In the genomic region with DNA sequence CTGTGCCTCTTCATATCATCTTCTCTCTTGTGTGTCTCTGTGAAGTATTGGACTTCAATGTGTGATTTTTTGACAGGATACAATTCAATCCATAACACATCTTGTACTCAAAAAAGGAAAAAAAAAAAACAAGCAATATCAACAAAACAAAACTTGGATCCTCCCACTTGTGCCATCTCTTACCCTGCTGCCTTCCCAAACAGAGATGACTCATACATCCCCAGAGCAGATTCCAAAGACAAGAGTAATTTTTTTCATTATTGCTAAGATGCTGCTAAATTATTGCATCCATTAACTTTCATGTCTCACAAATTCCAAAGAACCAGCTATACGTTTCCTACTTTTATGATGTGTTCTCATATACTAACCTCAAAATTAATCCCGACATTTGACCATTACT, we compare ENCODE assay signal across 1 cellular context.
TF ChIP-seq lines count a peak whose summit lies in the region.

No MANE protein-coding gene starts in this region.

TF ChIP-seq in GM23338, 12 proteins besides CTCF, POLR2A, EP300 and RAD21 (continued from another document):
- no peak for TF ChIP-seq ZNF114 (CRISPR knock-in tag; IDR thresholded peaks at IDR 0.05)
- TF ChIP-seq, protein P1, sequence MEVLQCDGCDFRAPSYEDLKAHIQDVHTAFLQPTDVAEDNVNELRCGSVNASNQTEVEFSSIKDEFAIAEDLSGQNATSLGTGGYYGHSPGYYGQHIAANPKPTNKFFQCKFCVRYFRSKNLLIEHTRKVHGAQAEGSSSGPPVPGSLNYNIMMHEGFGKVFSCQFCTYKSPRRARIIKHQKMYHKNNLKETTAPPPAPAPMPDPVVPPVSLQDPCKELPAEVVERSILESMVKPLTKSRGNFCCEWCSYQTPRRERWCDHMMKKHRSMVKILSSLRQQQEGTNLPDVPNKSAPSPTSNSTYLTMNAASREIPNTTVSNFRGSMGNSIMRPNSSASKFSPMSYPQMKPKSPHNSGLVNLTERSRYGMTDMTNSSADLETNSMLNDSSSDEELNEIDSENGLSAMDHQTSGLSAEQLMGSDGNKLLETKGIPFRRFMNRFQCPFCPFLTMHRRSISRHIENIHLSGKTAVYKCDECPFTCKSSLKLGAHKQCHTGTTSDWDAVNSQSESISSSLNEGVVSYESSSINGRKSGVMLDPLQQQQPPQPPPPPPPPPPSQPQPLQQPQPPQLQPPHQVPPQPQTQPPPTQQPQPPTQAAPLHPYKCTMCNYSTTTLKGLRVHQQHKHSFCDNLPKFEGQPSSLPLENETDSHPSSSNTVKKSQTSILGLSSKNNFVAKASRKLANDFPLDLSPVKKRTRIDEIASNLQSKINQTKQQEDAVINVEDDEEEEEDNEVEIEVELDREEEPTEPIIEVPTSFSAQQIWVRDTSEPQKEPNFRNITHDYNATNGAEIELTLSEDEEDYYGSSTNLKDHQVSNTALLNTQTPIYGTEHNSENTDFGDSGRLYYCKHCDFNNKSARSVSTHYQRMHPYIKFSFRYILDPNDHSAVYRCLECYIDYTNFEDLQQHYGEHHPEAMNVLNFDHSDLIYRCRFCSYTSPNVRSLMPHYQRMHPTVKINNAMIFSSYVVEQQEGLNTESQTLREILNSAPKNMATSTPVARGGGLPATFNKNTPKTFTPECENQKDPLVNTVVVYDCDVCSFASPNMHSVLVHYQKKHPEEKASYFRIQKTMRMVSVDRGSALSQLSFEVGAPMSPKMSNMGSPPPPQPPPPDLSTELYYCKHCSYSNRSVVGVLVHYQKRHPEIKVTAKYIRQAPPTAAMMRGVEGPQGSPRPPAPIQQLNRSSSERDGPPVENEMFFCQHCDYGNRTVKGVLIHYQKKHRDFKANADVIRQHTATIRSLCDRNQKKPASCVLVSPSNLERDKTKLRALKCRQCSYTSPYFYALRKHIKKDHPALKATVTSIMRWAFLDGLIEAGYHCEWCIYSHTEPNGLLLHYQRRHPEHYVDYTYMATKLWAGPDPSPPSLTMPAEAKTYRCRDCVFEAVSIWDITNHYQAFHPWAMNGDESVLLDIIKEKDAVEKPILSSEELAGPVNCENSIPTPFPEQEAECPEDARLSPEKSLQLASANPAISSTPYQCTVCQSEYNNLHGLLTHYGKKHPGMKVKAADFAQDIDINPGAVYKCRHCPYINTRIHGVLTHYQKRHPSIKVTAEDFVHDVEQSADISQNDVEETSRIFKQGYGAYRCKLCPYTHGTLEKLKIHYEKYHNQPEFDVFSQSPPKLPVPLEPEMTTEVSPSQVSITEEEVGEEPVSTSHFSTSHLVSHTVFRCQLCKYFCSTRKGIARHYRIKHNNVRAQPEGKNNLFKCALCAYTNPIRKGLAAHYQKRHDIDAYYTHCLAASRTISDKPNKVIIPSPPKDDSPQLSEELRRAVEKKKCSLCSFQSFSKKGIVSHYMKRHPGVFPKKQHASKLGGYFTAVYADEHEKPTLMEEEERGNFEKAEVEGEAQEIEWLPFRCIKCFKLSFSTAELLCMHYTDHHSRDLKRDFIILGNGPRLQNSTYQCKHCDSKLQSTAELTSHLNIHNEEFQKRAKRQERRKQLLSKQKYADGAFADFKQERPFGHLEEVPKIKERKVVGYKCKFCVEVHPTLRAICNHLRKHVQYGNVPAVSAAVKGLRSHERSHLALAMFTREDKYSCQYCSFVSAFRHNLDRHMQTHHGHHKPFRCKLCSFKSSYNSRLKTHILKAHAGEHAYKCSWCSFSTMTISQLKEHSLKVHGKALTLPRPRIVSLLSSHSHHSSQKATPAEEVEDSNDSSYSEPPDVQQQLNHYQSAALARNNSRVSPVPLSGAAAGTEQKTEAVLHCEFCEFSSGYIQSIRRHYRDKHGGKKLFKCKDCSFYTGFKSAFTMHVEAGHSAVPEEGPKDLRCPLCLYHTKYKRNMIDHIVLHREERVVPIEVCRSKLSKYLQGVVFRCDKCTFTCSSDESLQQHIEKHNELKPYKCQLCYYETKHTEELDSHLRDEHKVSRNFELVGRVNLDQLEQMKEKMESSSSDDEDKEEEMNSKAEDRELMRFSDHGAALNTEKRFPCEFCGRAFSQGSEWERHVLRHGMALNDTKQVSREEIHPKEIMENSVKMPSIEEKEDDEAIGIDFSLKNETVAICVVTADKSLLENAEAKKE (CRISPR knock-in tag; IDR thresholded peaks at IDR 0.05) = no peak
- TF ChIP-seq EZH2phosphoT487 (IDR thresholded peaks at IDR 0.05; ENCODE audit: unreplicated experiment) = no peak
